Comparison of ENCODE assay signal across 10 cellular contexts in genomic region chr2:157784169-157784822, GRCh38.
DNase-seq lines count a peak whose midpoint lies in the region; ATAC-seq, FAIRE-seq and TF ChIP-seq lines count a peak whose summit lies in the region.
"Had no signal": no experiment of that assay in that cellular context is flagged by ENCODE, and none has a peak within 500 bp of the region (broad histone marks: within the 10 kb centered on the region; RNA-seq: fewer than 3 reads in every experiment).

No MANE protein-coding gene starts in this region.

- H3K9me3 ChIP-seq in right cardiac atrium (ENCODE audit: control insufficient read depth, low read length) = no peaks in the 10 kb centered on the region

- no peaks in the 10 kb centered on the region for H3K27me3 Mint-ChIP-seq in activated T-cell treated with anti-CD3 and anti-CD28 coated beads, Interleukin-2, amount 50 U/mL, for 4 hours (ENCODE audit: low read depth)
- H3K27me3 Mint-ChIP-seq in stimulated activated naive CD8-positive, alpha-beta T cell treated with anti-CD3 and anti-CD28 coated beads, Interleukin-15, Interleukin-2, amounts not matched to agents 100 ng/mL and 50 ng/mL, for 24 hours = no peaks in the 10 kb centered on the region
- H3K27me3 Mint-ChIP-seq: brain had no signal

- H3K27ac ChIP-seq in right cardiac atrium (ENCODE audit: low read length) = peak overlapping the region; percentile 63
- H3K27ac ChIP-seq: HL-60 had no signal

- WGBS in right cardiac atrium = 53% methylated on average over 11 of the region's 11 CpGs

- POLR2A ChIA-PET in GM10248 (lab: Yijun Ruan, JAX) = no interaction called here

- intact Hi-C loops in right cardiac atrium (cut with DNase I) = loop anchor here in 3 of 4 donors (5.0 to 10.0 kb wide), 3 partner anchors 51 to 93 kb away; partner anchors contain the start of gene ACVR1 (in 3 of the 3)

- no peak for TF ChIP-seq POLR2A in GM12891 (IDR thresholded peaks at IDR 0.05; ENCODE audit: low read depth, low read length)

- no peak for TF ChIP-seq CTCF in GM10248 (IDR thresholded peaks at IDR 0.05; ENCODE audit: control extremely low read depth, extremely low read depth, low read depth, missing control alignments)

- H3K36me3 Mint-ChIP-seq in activated T-cell treated with anti-CD3 and anti-CD28 coated beads, Interleukin-2, amount 50 U/mL, for 4 hours (ENCODE audit: insufficient read depth) = peaks cover 18% of the 10 kb centered on the region
- H3K36me3 Mint-ChIP-seq in stimulated activated naive CD8-positive, alpha-beta T cell treated with anti-CD3 and anti-CD28 coated beads, Interleukin-15, Interleukin-2, amounts not matched to agents 100 ng/mL and 50 ng/mL, for 24 hours (ENCODE audit: low read depth) = peaks cover 9% of the 10 kb centered on the region

- H3K27me3 ChIP-seq in right cardiac atrium (ENCODE audit: control insufficient read depth, insufficient read depth) = no peaks in the 10 kb centered on the region

- DNase-seq in NCI-H2196 (lab: John Stamatoyannopoulos, UW; ENCODE audit: unreplicated experiment) (peak; percentile 31), NCI-H2196 treated with DMSO at 0.1 percent for 48 hours (lab: John Stamatoyannopoulos, UW; ENCODE audit: unreplicated experiment) (no peak), right cardiac atrium (peak; percentile 42 to 70 (median 69)), GM12891 (ENCODE audit: insufficient read length, low spot score) (no peak), GM10248 (ENCODE audit: extremely low spot score) (no peak)
- no peak for DNase-seq in activated T-cell treated with anti-CD3 and anti-CD28 coated beads, Interleukin-2, amount 50 U/mL, for 4 hours

- peak; percentile 59 to 73 for ATAC-seq in activated T-cell treated with anti-CD3 and anti-CD28 coated beads, Interleukin-2, amount 50 U/mL, for 4 hours
- ATAC-seq in right cardiac atrium = peak; percentile 74 to 81
- no peak for ATAC-seq in HG03521 (IDR thresholded peaks at IDR 0.05; ENCODE audit: unreplicated experiment)

- H3K4me1 ChIP-seq in right cardiac atrium (ENCODE audit: control insufficient read depth, insufficient read depth, low read length) = peaks cover 21% of the 10 kb centered on the region

- no peak for FAIRE-seq in GM12891 (lab: Jason Lieb, UNC)

- no peaks in the 10 kb centered on the region for H3K9me3 Mint-ChIP-seq in activated T-cell treated with anti-CD3 and anti-CD28 coated beads, Interleukin-2, amount 50 U/mL, for 4 hours
- no peaks in the 10 kb centered on the region for H3K9me3 Mint-ChIP-seq in stimulated activated naive CD8-positive, alpha-beta T cell treated with anti-CD3 and anti-CD28 coated beads, Interleukin-15, Interleukin-2, amounts not matched to agents 100 ng/mL and 50 ng/mL, for 24 hours
- H3K9me3 Mint-ChIP-seq: brain had no signal

- no peak overlapping the region for H3K4me3 ChIP-seq in right cardiac atrium (ENCODE audit: low read length)

- H3K4me3 Mint-ChIP-seq in activated T-cell treated with anti-CD3 and anti-CD28 coated beads, Interleukin-2, amount 50 U/mL, for 4 hours = no peak overlapping the region
- peak overlapping the region; percentile 1 for H3K4me3 Mint-ChIP-seq in stimulated activated naive CD8-positive, alpha-beta T cell treated with anti-CD3 and anti-CD28 coated beads, Interleukin-15, Interleukin-2, amounts not matched to agents 100 ng/mL and 50 ng/mL, for 24 hours

- H3K27ac Mint-ChIP-seq in stimulated activated naive CD8-positive, alpha-beta T cell treated with anti-CD3 and anti-CD28 coated beads, Interleukin-15, Interleukin-2, amounts not matched to agents 100 ng/mL and 50 ng/mL, for 24 hours = no peak overlapping the region

- CTCF ChIA-PET in GM10248 (lab: Yijun Ruan, JAX) = no interaction called here

- H3K4me1 Mint-ChIP-seq in activated T-cell treated with anti-CD3 and anti-CD28 coated beads, Interleukin-2, amount 50 U/mL, for 4 hours (ENCODE audit: low read depth) = peaks cover 39% of the 10 kb centered on the region
- peaks cover 47% of the 10 kb centered on the region for H3K4me1 Mint-ChIP-seq in stimulated activated naive CD8-positive, alpha-beta T cell treated with anti-CD3 and anti-CD28 coated beads, Interleukin-15, Interleukin-2, amounts not matched to agents 100 ng/mL and 50 ng/mL, for 24 hours (ENCODE audit: low read depth)

TF ChIP-seq in GM12891, 5 proteins besides CTCF, POLR2A, EP300 and RAD21:
- TF ChIP-seq TAF1 (IDR thresholded peaks at IDR 0.05; ENCODE audit: low read depth, low read length) (no peak), SPI1 (IDR thresholded peaks at IDR 0.05; ENCODE audit: low read depth, low read length) (no peak), PAX5 (IDR thresholded peaks at IDR 0.05; ENCODE audit: insufficient read depth, low read length, severe bottlenecking) (no peak), POU2F2 (IDR thresholded peaks at IDR 0.05; ENCODE audit: low read depth, low read length) (no peak), POLR2AphosphoS5 (IDR thresholded peaks at IDR 0.05; ENCODE audit: low read depth, low read length) (no peak)
TF ChIP-seq in GM12891: peak in this region for 0.

Comparison
In these comparisons a context has a peak if more than half of its experiments do, and no peak if none do; other contexts are left out.
1. DNase-seq: peak in NCI-H2196 (single experiment) and right cardiac atrium (3 of 3); none in NCI-H2196 treated with DMSO at 0.1 percent for 48 hours (single experiment), activated T-cell treated with anti-CD3 and anti-CD28 coated beads, Interleukin-2, amount 50 U/mL, for 4 hours (single experiment), GM12891 (single experiment) and GM10248 (single experiment).